Comparison of ENCODE assay signal across 9 cellular contexts in genomic region chr11:94638902-94639373, GRCh38.
A peak's percentile ranks its signal among the peaks of the same experiment; 100 is the strongest.
DNase-seq lines count a peak whose midpoint lies in the region; ATAC-seq and TF ChIP-seq lines count a peak whose summit lies in the region.
"Had no signal": no experiment of that assay in that cellular context is flagged by ENCODE, and none has a peak within 500 bp of the region (broad histone marks: within the 10 kb centered on the region; RNA-seq: fewer than 3 reads in every experiment).

No MANE protein-coding gene starts in this region.

- peaks cover 14% of the 10 kb centered on the region; the same call in 1 of the 2 replicates for H3F3A ChIP-seq in PC-9 (ENCODE audit: insufficient read depth, low read depth)

- H3K4me1 ChIP-seq in PC-9 (replicated peaks; ENCODE audit: insufficient read depth) (peaks cover 12% of the 10 kb centered on the region), gastroesophageal sphincter (peaks cover 0 to 20% (median 12%) of the 10 kb centered on the region in 3 donors), skeletal muscle tissue (ENCODE audit: control insufficient read depth in 3 of 3, insufficient read depth in 3 of 3, low read length in 3 of 3) (peaks cover 15 to 27% (median 19%) of the 10 kb centered on the region in 3 donors)

- intact Hi-C loops in PC-9 (cut with micrococcal nuclease; ENCODE audit: unreplicated experiment) = no loop called here

- H3K4me2 ChIP-seq in PC-9 = peak overlapping the region; percentile 32

- CTCF ChIA-PET in PC-9 (lab: Charles Lee) = no interaction called here
- CTCF ChIA-PET in activated CD8-positive, alpha-beta memory T cell treated with anti-CD3 and anti-CD28 coated beads, Interleukin-2, amount 10 ng/mL, durations not matched to agents 7 days and 5 days (lab: Charles Lee) = no interaction called here

- H3K4me3 ChIP-seq in PC-9 = no peak overlapping the region
- H3K4me3 ChIP-seq in gastroesophageal sphincter = no peak overlapping the region
- peak overlapping the region in 2 of 3 donors; percentile 20 to 42 for H3K4me3 ChIP-seq in skeletal muscle tissue (ENCODE audit: low read length in 3 of 3)

- H3K9ac ChIP-seq in skeletal muscle tissue (ENCODE audit: low read depth in 1 of 3, low read length in 3 of 3) = peak overlapping the region in 2 of 3 donors; percentile 18 to 27

- peak overlapping the region; percentile 25; the same call in 1 of the 2 replicates for H2AFZ ChIP-seq in PC-9

- H3K36me3 ChIP-seq in PC-9 (ENCODE audit: low read depth) (no peaks in the 10 kb centered on the region), gastroesophageal sphincter (no peaks in the 10 kb centered on the region), skeletal muscle tissue (ENCODE audit: control insufficient read depth in 3 of 3, insufficient read depth in 3 of 3, low read length in 3 of 3) (no peaks in the 10 kb centered on the region)

- no peaks in the 10 kb centered on the region for H3K9me3 Mint-ChIP-seq in activated CD8-positive, alpha-beta memory T cell treated with anti-CD3 and anti-CD28 coated beads, Interleukin-2, amount 10 ng/mL, durations not matched to agents 7 days and 5 days (ENCODE audit: low read depth)
- H3K9me3 Mint-ChIP-seq: naive B cell had no signal

- H3K27me3 ChIP-seq in PC-9 (ENCODE audit: insufficient read depth, low read depth) (no peaks in the 10 kb centered on the region), gastroesophageal sphincter (no peaks in the 10 kb centered on the region), skeletal muscle tissue (ENCODE audit: control insufficient read depth in 3 of 3, insufficient read depth in 3 of 3, low read length in 3 of 3) (no peaks in the 10 kb centered on the region)

- no peaks in the 10 kb centered on the region for H3K9me2 ChIP-seq in PC-9 (ENCODE audit: insufficient read depth)

- no peaks in the 10 kb centered on the region for H3K27me3 Mint-ChIP-seq in activated CD8-positive, alpha-beta memory T cell treated with anti-CD3 and anti-CD28 coated beads, Interleukin-2, amount 10 ng/mL, durations not matched to agents 7 days and 5 days

- H3K9me3 ChIP-seq in PC-9 (ENCODE audit: insufficient read depth, low read depth) (no peaks in the 10 kb centered on the region), gastroesophageal sphincter (no peaks in the 10 kb centered on the region), skeletal muscle tissue (ENCODE audit: control insufficient read depth in 3 of 3, low read length in 3 of 3) (no peaks in the 10 kb centered on the region)

- no peak for TF ChIP-seq POLR2A in gastroesophageal sphincter (IDR thresholded peaks at IDR 0.05)

- 0 out of 2 replicates have a peak overlapping the region, but pooled peaks have one; percentile 7 for H3K27ac ChIP-seq in PC-9
- peak overlapping the region; percentile 6 to 72 (median 62) for H3K27ac ChIP-seq in gastroesophageal sphincter
- H3K27ac ChIP-seq in skeletal muscle tissue (ENCODE audit: low read depth, low read length) = peak overlapping the region; percentile 63

- 0 to 22% methylated on average over 1 to 2 of the region's 4 CpGs for WGBS in gastroesophageal sphincter (ENCODE audit: low coverage in 1 of 2), 2 donors

- ATAC-seq in GM18868 (IDR thresholded peaks at IDR 0.05; ENCODE audit: unreplicated experiment) (peak; percentile 43), gastroesophageal sphincter (peak; percentile 73), GM21390 (IDR thresholded peaks at IDR 0.05; ENCODE audit: unreplicated experiment) (no peak)
- ATAC-seq in activated CD8-positive, alpha-beta memory T cell treated with anti-CD3 and anti-CD28 coated beads, Interleukin-2, amount 10 ng/mL, durations not matched to agents 7 days and 5 days = no peak

- H3K4me3 Mint-ChIP-seq in activated CD8-positive, alpha-beta memory T cell treated with anti-CD3 and anti-CD28 coated beads, Interleukin-2, amount 10 ng/mL, durations not matched to agents 7 days and 5 days = no peak overlapping the region

- H4K20me1 ChIP-seq in PC-9 (ENCODE audit: insufficient read depth) = no peaks in the 10 kb centered on the region

- POLR2A ChIA-PET in PC-9 (lab: Charles Lee; ENCODE audit: unreplicated experiment) = no interaction called here

- TF ChIP-seq EP300 in gastroesophageal sphincter (IDR thresholded peaks at IDR 0.05) = no peak

- no peak overlapping the region for H3K27ac Mint-ChIP-seq in activated CD8-positive, alpha-beta memory T cell treated with anti-CD3 and anti-CD28 coated beads, Interleukin-2, amount 10 ng/mL, durations not matched to agents 7 days and 5 days

- DNase-seq in PC-9 = peak in 1 of 2 experiments; percentile 52
- no peak for DNase-seq in NCI-H1105 (lab: John Stamatoyannopoulos, UW)
- DNase-seq in activated CD8-positive, alpha-beta memory T cell treated with anti-CD3 and anti-CD28 coated beads, Interleukin-2, amount 10 ng/mL, durations not matched to agents 7 days and 5 days = no peak
- DNase-seq in DMS79 treated with DMSO at 0.1 percent for 48 hours (lab: John Stamatoyannopoulos, UW) = no peak
- DNase-seq: naive B cell had no signal

- BruUV-seq in PC-9 (replicated peaks; lab: Mats Ljungman, UMichigan) = no TSS peak

- H3K79me2 ChIP-seq in PC-9 (ENCODE audit: low read depth) = no peaks in the 10 kb centered on the region

- no peaks in the 10 kb centered on the region for H3K36me3 Mint-ChIP-seq in activated CD8-positive, alpha-beta memory T cell treated with anti-CD3 and anti-CD28 coated beads, Interleukin-2, amount 10 ng/mL, durations not matched to agents 7 days and 5 days
- H3K36me3 Mint-ChIP-seq: naive B cell had no signal

- TF ChIP-seq CTCF in PC-9 (conservative IDR thresholded peaks at IDR 0.05) = no peak
- TF ChIP-seq CTCF in gastroesophageal sphincter (IDR thresholded peaks at IDR 0.05) = no peak

- no peaks in the 10 kb centered on the region for H3K4me1 Mint-ChIP-seq in activated CD8-positive, alpha-beta memory T cell treated with anti-CD3 and anti-CD28 coated beads, Interleukin-2, amount 10 ng/mL, durations not matched to agents 7 days and 5 days

Comparison
In these comparisons a context has a peak if more than half of its experiments do, and no peak if none do; other contexts are left out.
1. ATAC-seq: peak in GM18868 (single experiment) and gastroesophageal sphincter (single experiment); none in GM21390 (single experiment) and activated CD8-positive, alpha-beta memory T cell treated with anti-CD3 and anti-CD28 coated beads, Interleukin-2, amount 10 ng/mL, durations not matched to agents 7 days and 5 days (single experiment).
2. H3K27ac ChIP-seq: peak in every context shown above with its lines; median percentile 63 in skeletal muscle tissue; 62 in gastroesophageal sphincter; 7 in PC-9.
3. H3K4me3 ChIP-seq: peak in skeletal muscle tissue (2 of 3); none in PC-9 (single experiment) and gastroesophageal sphincter (0 of 2).